25 cellular contexts compared by ENCODE assay signal in the genomic region with DNA sequence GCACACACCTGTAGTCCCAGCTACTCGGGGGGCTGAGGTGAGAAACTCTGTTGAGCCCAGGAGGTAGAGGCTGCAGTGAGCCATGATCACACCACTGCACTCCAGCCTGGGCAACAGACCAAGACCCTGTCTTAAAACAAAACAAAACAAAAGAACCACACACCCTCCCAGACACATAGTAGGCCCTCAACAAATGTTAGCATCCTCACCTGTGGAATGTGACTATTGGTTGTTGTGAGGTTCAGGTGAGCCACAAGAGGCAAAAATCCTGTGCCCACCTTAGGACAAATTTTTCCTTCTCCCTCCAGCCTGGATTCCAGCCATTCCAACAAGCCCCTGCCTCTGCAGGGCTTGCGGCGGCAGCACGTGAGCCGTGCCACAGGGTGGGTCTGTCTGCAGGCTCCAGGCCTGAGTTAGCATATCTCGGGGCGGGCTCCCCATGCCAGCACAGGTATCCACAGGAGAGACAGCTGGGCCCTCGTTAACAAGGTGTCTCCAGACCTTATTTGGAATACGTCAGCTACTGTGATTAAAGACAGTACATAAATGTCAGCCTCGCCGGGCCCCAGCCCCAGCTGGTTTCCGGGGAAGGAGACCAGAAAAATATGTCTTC. TPM values are rescaled to one million over a fixed set of nuclear protein-coding genes. Genes with fewer than 3 reads are reported as not detected.
"Had no signal": no experiment of that assay in that cellular context is flagged by ENCODE, and none has a peak within 500 bp of the region (broad histone marks: within the 10 kb centered on the region; RNA-seq: fewer than 3 reads in every experiment).

No MANE protein-coding gene starts in this region.

- H2AFZ ChIP-seq: neural progenitor cell had no signal

- H3K27me3 ChIP-seq: neural progenitor cell had no signal

- H3K27ac ChIP-seq: left lung, neural progenitor cell, right atrium auricular region had no signal

- ATAC-seq: activated CD4-positive, alpha-beta T cell treated with anti-CD3 and anti-CD28 coated beads for 36 hours; activated naive CD4-positive, alpha-beta T cell treated with anti-CD3 and anti-CD28 coated beads, Interleukin-2, amount 50 U/mL, for 72 hours; activated T-helper 17 cell treated with anti-CD3 and anti-CD28 coated beads, Interleukin-2, amount 50 U/mL, for 72 hours; left lung; naive thymus-derived CD4-positive, alpha-beta T cell; stimulated activated naive CD8-positive, alpha-beta T cell treated with anti-CD3 and anti-CD28 coated beads, Interleukin-15, Interleukin-2, amounts not matched to agents 100 U/mL and 50 U/mL, for 24 hours had no signal

- H3K4me3 ChIP-seq: left lung, lung, neural progenitor cell, right atrium auricular region had no signal

- H3K36me3 ChIP-seq: left lung, neural progenitor cell, right atrium auricular region had no signal

- H3K9ac ChIP-seq: neural progenitor cell had no signal

- H3K4me2 ChIP-seq: neural progenitor cell had no signal

- H3K4me1 ChIP-seq: left lung, right atrium auricular region had no signal

- H3K9me3 ChIP-seq: left lung, right atrium auricular region had no signal

- DNase-seq: activated B cell treated with CpG ODN at 0.5 μM for 24 hours; activated CD4-positive, alpha-beta T cell treated with anti-CD3 and anti-CD28 coated beads for 36 hours; activated CD4-positive, alpha-beta T cell treated with anti-CD3 and anti-CD28 coated beads, Interleukin-2, amount 50 U/mL, for 4 hours; activated CD8-positive, alpha-beta memory T cell treated with anti-CD3 and anti-CD28 coated beads for 24 hours; activated CD8-positive, alpha-beta memory T cell treated with anti-CD3 and anti-CD28 coated beads, Interleukin-2, amount 50 U/mL, for 4 hours; activated T-cell treated with anti-CD3 and anti-CD28 coated beads, Interleukin-2, amount 50 U/mL, for 24 hours; aorta; effector CD4-positive, alpha-beta T cell; erythroblast; foreskin fibroblast; immature natural killer cell; left lung; naive thymus-derived CD4-positive, alpha-beta T cell; stimulated activated CD4-positive, alpha-beta T cell treated with anti-CD3 and anti-CD28 coated beads, Interleukin-12 subunit alpha, Interleukin-12 subunit beta, amount 100 ng/mL, for 4 hours; stimulated activated CD4-positive, alpha-beta T cell treated with anti-CD3 and anti-CD28 coated beads, Interleukin-4, amount 100 ng/mL, for 4 hours; stimulated activated naive CD8-positive, alpha-beta T cell treated with anti-CD3 and anti-CD28 coated beads, Interleukin-15, Interleukin-2, amounts not matched to agents 100 U/mL and 50 U/mL, for 24 hours; T-helper 9 cell had no signal

RNA-seq across cellular contexts. Expression of gene C1QB, which starts 17.4 kb away (rescaled TPM):
- total RNA-seq: activated B cell treated with CpG ODN at 0.5 μM for 24 hours; activated CD4-positive, alpha-beta T cell treated with anti-CD3 and anti-CD28 coated beads for 36 hours; activated naive CD4-positive, alpha-beta T cell treated with anti-CD3 and anti-CD28 coated beads, Interleukin-2, amount 50 U/mL, for 72 hours; activated T-helper 17 cell treated with anti-CD3 and anti-CD28 coated beads, Interleukin-2, amount 50 U/mL, for 72 hours; chondrocyte; fibroblast of lung; progenitor cell of endocrine pancreas had no signal
- polyA plus RNA-seq: fibroblast of lung; immature natural killer cell; naive thymus-derived CD4-positive, alpha-beta T cell had no signal

RNA-seq across cellular contexts. Expression of gene C1QC, which starts 27.0 kb away (rescaled TPM):
- total RNA-seq: activated B cell treated with CpG ODN at 0.5 μM for 24 hours; activated CD4-positive, alpha-beta T cell treated with anti-CD3 and anti-CD28 coated beads for 36 hours; activated naive CD4-positive, alpha-beta T cell treated with anti-CD3 and anti-CD28 coated beads, Interleukin-2, amount 50 U/mL, for 72 hours; activated T-helper 17 cell treated with anti-CD3 and anti-CD28 coated beads, Interleukin-2, amount 50 U/mL, for 72 hours; chondrocyte; fibroblast of lung; progenitor cell of endocrine pancreas had no signal
- polyA plus RNA-seq: fibroblast of lung; immature natural killer cell; naive thymus-derived CD4-positive, alpha-beta T cell had no signal

RNA-seq across cellular contexts. Expression of gene C1QA, which starts 34.0 kb away (rescaled TPM):
- total RNA-seq: activated B cell treated with CpG ODN at 0.5 μM for 24 hours; activated CD4-positive, alpha-beta T cell treated with anti-CD3 and anti-CD28 coated beads for 36 hours; activated naive CD4-positive, alpha-beta T cell treated with anti-CD3 and anti-CD28 coated beads, Interleukin-2, amount 50 U/mL, for 72 hours; activated T-helper 17 cell treated with anti-CD3 and anti-CD28 coated beads, Interleukin-2, amount 50 U/mL, for 72 hours; chondrocyte; fibroblast of lung; progenitor cell of endocrine pancreas had no signal
- polyA plus RNA-seq: fibroblast of lung; immature natural killer cell; naive thymus-derived CD4-positive, alpha-beta T cell had no signal

RNA-seq across cellular contexts. Expression of gene EPHB2, which starts 40.2 kb away (rescaled TPM):
- total RNA-seq: activated CD4-positive, alpha-beta T cell treated with anti-CD3 and anti-CD28 coated beads for 36 hours; activated naive CD4-positive, alpha-beta T cell treated with anti-CD3 and anti-CD28 coated beads, Interleukin-2, amount 50 U/mL, for 72 hours had no signal
- polyA plus RNA-seq: immature natural killer cell; naive thymus-derived CD4-positive, alpha-beta T cell had no signal
